Comparison of ENCODE assay signal across 23 cellular contexts in genomic region chr2:15658911-15659310, GRCh38.
A peak's percentile ranks its signal among the peaks of the same experiment; 100 is the strongest.
DNase-seq lines count a peak whose midpoint lies in the region; ATAC-seq and TF ChIP-seq lines count a peak whose summit lies in the region.
"Had no signal": no experiment of that assay in that cellular context is flagged by ENCODE, and none has a peak within 500 bp of the region (broad histone marks: within the 10 kb centered on the region; RNA-seq: fewer than 3 reads in every experiment).

No MANE protein-coding gene starts in this region.

- peaks cover 16% of the 10 kb centered on the region for H3K79me1 ChIP-seq in trophoblast cell (ENCODE audit: low read length)

- no peak overlapping the region for H4K12ac ChIP-seq in trophoblast cell (ENCODE audit: low read depth, low read length)

- no peak overlapping the region for H3K4me3 Mint-ChIP-seq in WTC11
- H3K4me3 Mint-ChIP-seq: CD14-positive monocyte; CD4-positive, alpha-beta memory T cell; CD4-positive, CD25-positive, alpha-beta regulatory T cell; CD8-positive, alpha-beta memory T cell had no signal

- peaks cover 16 to 18% of the 10 kb centered on the region in 2 experiments for H3K4me1 ChIP-seq in trophoblast cell (ENCODE audit: control insufficient read depth in 1 of 2, insufficient read depth in 2 of 2, low read length in 2 of 2)
- H3K4me1 ChIP-seq: BE2C, BLaER1 had no signal

- peaks cover 2% of the 10 kb centered on the region for H3K9me3 ChIP-seq in trophoblast cell (ENCODE audit: insufficient read depth, low read depth, low read length)
- H3K9me3 ChIP-seq in WERI-Rb-1 (ENCODE audit: severe bottlenecking), result peaks cover 3% of the 10 kb centered on the region
- H3K9me3 ChIP-seq: BE2C had no signal

- H3K4me2 ChIP-seq in trophoblast cell (ENCODE audit: low read length), result no peak overlapping the region
- H3K4me2 ChIP-seq: BLaER1 had no signal

- H3K27ac ChIP-seq in trophoblast cell (ENCODE audit: low read depth, low read length) (no peak overlapping the region), WERI-Rb-1 (no peak overlapping the region)
- H3K27ac ChIP-seq: BLaER1 had no signal

- no peak overlapping the region for H3K18ac ChIP-seq in trophoblast cell (ENCODE audit: low read length)

- no peaks in the 10 kb centered on the region for H3K4me1 Mint-ChIP-seq in WTC11
- H3K4me1 Mint-ChIP-seq: CD4-positive, alpha-beta memory T cell; CD4-positive, CD25-positive, alpha-beta regulatory T cell; CD8-positive, alpha-beta memory T cell had no signal

- H2BK5ac ChIP-seq in trophoblast cell (ENCODE audit: low read depth, low read length, poor library complexity), result no peak overlapping the region

- no peak overlapping the region for H4K91ac ChIP-seq in trophoblast cell (ENCODE audit: low read depth, low read length)

- H3K79me2 ChIP-seq in trophoblast cell (ENCODE audit: control insufficient read depth, insufficient read depth, low read length, poor library complexity), result no peaks in the 10 kb centered on the region

- POLR2A ChIA-PET in WTC11 (lab: Charles Lee), result no interaction called here

- TF ChIP-seq CTCF in WTC11 (IDR thresholded peaks at IDR 0.05) (no peak), WERI-Rb-1 (IDR thresholded peaks at IDR 0.05; ENCODE audit: low read depth, low read length) (no peak)

- H4K8ac ChIP-seq in trophoblast cell (ENCODE audit: low read depth, low read length), result no peak overlapping the region

- H3K23ac ChIP-seq in trophoblast cell (ENCODE audit: low read length), result no peak overlapping the region

- H3K14ac ChIP-seq in trophoblast cell (ENCODE audit: low read length), result no peak overlapping the region

- peak overlapping the region; percentile 10 for H2BK12ac ChIP-seq in trophoblast cell (ENCODE audit: low read length)

- no peak overlapping the region for H2AFZ ChIP-seq in trophoblast cell (ENCODE audit: insufficient read depth, low read length, poor library complexity)

- WGBS in trophoblast cell (ENCODE audit: extremely low coverage, insufficient coverage, insufficient read length), result no CpG with 5 or more reads among the region's 4 CpGs

- no peaks in the 10 kb centered on the region for H3K36me3 ChIP-seq in trophoblast cell (ENCODE audit: control insufficient read depth in 1 of 2, insufficient read depth in 2 of 2, low read length in 2 of 2)
- no peaks in the 10 kb centered on the region for H3K36me3 ChIP-seq in WERI-Rb-1
- H3K36me3 ChIP-seq: BE2C, BLaER1 had no signal

- ATAC-seq in WTC11 (no peak), GM21723 (IDR thresholded peaks at IDR 0.05; ENCODE audit: unreplicated experiment) (no peak)
- ATAC-seq: GM12878 had no signal

- H2BK120ac ChIP-seq in trophoblast cell (ENCODE audit: insufficient read depth, low read length, poor library complexity), result no peak overlapping the region

- peaks cover 12% of the 10 kb centered on the region for H3K9me3 Mint-ChIP-seq in WTC11

- H3K27me3 ChIP-seq in trophoblast cell (ENCODE audit: insufficient read depth, low read length) (no peaks in the 10 kb centered on the region), WERI-Rb-1 (ENCODE audit: insufficient read depth, low read depth, severe bottlenecking) (no peaks in the 10 kb centered on the region)
- H3K27me3 ChIP-seq: BE2C, BLaER1 had no signal

- no peak overlapping the region for H3K27ac Mint-ChIP-seq in WTC11
- H3K27ac Mint-ChIP-seq: CD14-positive monocyte; CD4-positive, CD25-positive, alpha-beta regulatory T cell; CD8-positive, alpha-beta memory T cell had no signal

- no peaks in the 10 kb centered on the region for H3K27me3 Mint-ChIP-seq in WTC11 (ENCODE audit: low read depth)

- H2AK5ac ChIP-seq in trophoblast cell (ENCODE audit: low read length), result no peak overlapping the region

- no peak overlapping the region for H3K4ac ChIP-seq in trophoblast cell (ENCODE audit: low read depth, low read length)

- DNase-seq in SK-N-DZ (ENCODE audit: low spot score) (peak; percentile 94), WTC11 (ENCODE audit: low spot score) (no peak), trophoblast cell (no peak), WERI-Rb-1 (no peak)
- DNase-seq: 8988T; ACHN; BE2C; C1 segment of cervical spinal cord; CD4-positive, alpha-beta memory T cell; CD4-positive, CD25-positive, alpha-beta regulatory T cell; CD8-positive, alpha-beta memory T cell; COR-L47; DMS 273 treated with DMSO at 0.1 percent for 48 hours; DMS153; DMS53; DMS79; DND-41; EL; GDM1 had no signal

- no peak overlapping the region for H3K9ac ChIP-seq in trophoblast cell (ENCODE audit: low read length)
- H3K9ac ChIP-seq: BLaER1 had no signal

- CTCF ChIA-PET in WTC11 (lab: Charles Lee), result no interaction called here

- no peaks in the 10 kb centered on the region for H3K36me3 Mint-ChIP-seq in WTC11
- H3K36me3 Mint-ChIP-seq: CD14-positive monocyte; CD4-positive, alpha-beta memory T cell; CD4-positive, CD25-positive, alpha-beta regulatory T cell; CD8-positive, alpha-beta memory T cell had no signal

- H3K4me3 ChIP-seq in trophoblast cell (ENCODE audit: low read depth, low read length) (no peak overlapping the region), WERI-Rb-1 (ENCODE audit: low read depth, low read length) (no peak overlapping the region)
- H3K4me3 ChIP-seq: BLaER1, GM12878 had no signal

TF ChIP-seq in WTC11, 78 proteins besides CTCF, POLR2A, EP300 and RAD21:
- 0 out of 2 replicates have a peak, but pooled peaks have one; percentile 41 for TF ChIP-seq ZNF317 (CRISPR knock-in tag; IDR thresholded peaks at IDR 0.05; ENCODE audit: borderline replicate concordance, low read depth)
- TF ChIP-seq, protein P1, sequence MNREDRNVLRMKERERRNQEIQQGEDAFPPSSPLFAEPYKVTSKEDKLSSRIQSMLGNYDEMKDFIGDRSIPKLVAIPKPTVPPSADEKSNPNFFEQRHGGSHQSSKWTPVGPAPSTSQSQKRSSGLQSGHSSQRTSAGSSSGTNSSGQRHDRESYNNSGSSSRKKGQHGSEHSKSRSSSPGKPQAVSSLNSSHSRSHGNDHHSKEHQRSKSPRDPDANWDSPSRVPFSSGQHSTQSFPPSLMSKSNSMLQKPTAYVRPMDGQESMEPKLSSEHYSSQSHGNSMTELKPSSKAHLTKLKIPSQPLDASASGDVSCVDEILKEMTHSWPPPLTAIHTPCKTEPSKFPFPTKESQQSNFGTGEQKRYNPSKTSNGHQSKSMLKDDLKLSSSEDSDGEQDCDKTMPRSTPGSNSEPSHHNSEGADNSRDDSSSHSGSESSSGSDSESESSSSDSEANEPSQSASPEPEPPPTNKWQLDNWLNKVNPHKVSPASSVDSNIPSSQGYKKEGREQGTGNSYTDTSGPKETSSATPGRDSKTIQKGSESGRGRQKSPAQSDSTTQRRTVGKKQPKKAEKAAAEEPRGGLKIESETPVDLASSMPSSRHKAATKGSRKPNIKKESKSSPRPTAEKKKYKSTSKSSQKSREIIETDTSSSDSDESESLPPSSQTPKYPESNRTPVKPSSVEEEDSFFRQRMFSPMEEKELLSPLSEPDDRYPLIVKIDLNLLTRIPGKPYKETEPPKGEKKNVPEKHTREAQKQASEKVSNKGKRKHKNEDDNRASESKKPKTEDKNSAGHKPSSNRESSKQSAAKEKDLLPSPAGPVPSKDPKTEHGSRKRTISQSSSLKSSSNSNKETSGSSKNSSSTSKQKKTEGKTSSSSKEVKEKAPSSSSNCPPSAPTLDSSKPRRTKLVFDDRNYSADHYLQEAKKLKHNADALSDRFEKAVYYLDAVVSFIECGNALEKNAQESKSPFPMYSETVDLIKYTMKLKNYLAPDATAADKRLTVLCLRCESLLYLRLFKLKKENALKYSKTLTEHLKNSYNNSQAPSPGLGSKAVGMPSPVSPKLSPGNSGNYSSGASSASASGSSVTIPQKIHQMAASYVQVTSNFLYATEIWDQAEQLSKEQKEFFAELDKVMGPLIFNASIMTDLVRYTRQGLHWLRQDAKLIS (CRISPR knock-in tag; IDR thresholded peaks at IDR 0.05; ENCODE audit: borderline replicate concordance), result no peak
TF ChIP-seq in WTC11: peak in this region for 1.
